ENCODE assay signal across 4 cellular contexts in the genomic region with DNA sequence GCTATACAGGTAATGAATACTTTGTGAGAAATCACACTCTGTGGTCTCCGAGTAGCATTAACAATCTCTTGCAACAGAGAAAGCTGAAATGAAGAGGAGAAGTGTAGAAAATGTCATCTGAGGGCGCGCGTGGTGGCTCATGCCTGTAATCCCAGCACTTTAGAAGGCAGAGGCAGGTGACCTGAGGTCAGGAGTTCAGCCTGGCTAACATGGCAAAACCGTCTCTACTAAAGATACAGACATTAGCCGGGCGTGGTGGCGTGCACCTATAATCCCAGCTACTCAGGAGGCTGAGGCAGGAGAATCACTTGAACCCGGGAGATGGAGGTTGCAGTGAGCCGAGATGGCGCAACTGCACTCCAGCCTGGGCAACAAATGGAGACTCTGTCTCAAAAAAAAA. TPM values are rescaled to one million over a fixed set of nuclear protein-coding genes. Genes with fewer than 3 reads are reported as not detected.
"Had no signal": no experiment of that assay in that cellular context is flagged by ENCODE, and none has a peak within 500 bp of the region (broad histone marks: within the 10 kb centered on the region; RNA-seq: fewer than 3 reads in every experiment).

No MANE protein-coding gene starts in this region.

RNA-seq across cellular contexts. Expression of gene MPV17L, which starts 59.4 kb away (rescaled TPM):
- total RNA-seq: H4, HFFc6, HT1080, IMR-90 had no signal
